In genomic region chr1:16138772-16139221, GRCh38 we compare ENCODE assay signal across 13 cellular contexts. TPM values are rescaled to one million over a fixed set of nuclear protein-coding genes. Genes with fewer than 3 reads are reported as not detected.
DNase-seq lines count a peak whose midpoint lies in the region; ATAC-seq and TF ChIP-seq lines count a peak whose summit lies in the region.
"Had no signal": no experiment of that assay in that cellular context is flagged by ENCODE, and none has a peak within 500 bp of the region (broad histone marks: within the 10 kb centered on the region; RNA-seq: fewer than 3 reads in every experiment).

No MANE protein-coding gene starts in this region.

- H3K27me3 Mint-ChIP-seq in CD8-positive, alpha-beta T cell (ENCODE audit: low read depth) = no peaks in the 10 kb centered on the region

- no peaks in the 10 kb centered on the region for H3K9me3 Mint-ChIP-seq in CD8-positive, alpha-beta T cell
- H3K9me3 Mint-ChIP-seq: activated T-cell treated with anti-CD3 and anti-CD28 coated beads, Interleukin-2, amount 50 U/mL, for 4 hours; naive B cell had no signal

- H3K4me1 ChIP-seq in esophagus muscularis mucosa = peaks cover 34 to 53% (median 40%) of the 10 kb centered on the region in 4 donors
- peaks cover 44% of the 10 kb centered on the region for H3K4me1 ChIP-seq in osteoblast (ENCODE audit: insufficient read depth, low read length)
- no peaks in the 10 kb centered on the region for H3K4me1 ChIP-seq in CD8-positive, alpha-beta T cell (ENCODE audit: insufficient read depth, low read length)

- H3K27ac ChIP-seq in esophagus muscularis mucosa (replicated peaks in 1 of 4) (peak overlapping the region in 3 of 4 donors; percentile 43 to 57 (median 54)), osteoblast (ENCODE audit: low read depth, low read length) (peak overlapping the region; percentile 67)
- no peak overlapping the region for H3K27ac ChIP-seq in CD8-positive, alpha-beta T cell (ENCODE audit: low read depth, low read length)
- H3K27ac ChIP-seq: suprapubic skin had no signal

- CTCF ChIA-PET in CD8-positive, alpha-beta T cell (lab: Charles Lee) = interaction anchor here (1.1 kb wide), 1 partner anchor 60 kb away, joined by 4 read pairs; no protein-coding TSS in a partner anchor

- no peak overlapping the region for H3K4me3 Mint-ChIP-seq in CD8-positive, alpha-beta T cell
- H3K4me3 Mint-ChIP-seq: activated T-cell treated with anti-CD3 and anti-CD28 coated beads, Interleukin-2, amount 50 U/mL, for 4 hours; naive B cell had no signal

- H3K79me2 ChIP-seq in osteoblast (ENCODE audit: insufficient read depth, low read length) = peaks cover 64% of the 10 kb centered on the region

- POLR2A ChIA-PET in CD8-positive, alpha-beta T cell (lab: Charles Lee) = no interaction called here

- H2AFZ ChIP-seq in osteoblast (ENCODE audit: low read length) = no peak overlapping the region

- peaks cover 36% of the 10 kb centered on the region for H4K20me1 ChIP-seq in osteoblast (ENCODE audit: insufficient read depth, low read length)

- H3K36me3 ChIP-seq in esophagus muscularis mucosa (peaks cover 2 to 78% (median 41%) of the 10 kb centered on the region in 4 donors), osteoblast (ENCODE audit: insufficient read depth, low read length) (peaks cover 66% of the 10 kb centered on the region)
- no peaks in the 10 kb centered on the region for H3K36me3 ChIP-seq in CD8-positive, alpha-beta T cell (ENCODE audit: insufficient read depth, low read length)

- no peaks in the 10 kb centered on the region for H3K36me3 Mint-ChIP-seq in CD8-positive, alpha-beta T cell
- H3K36me3 Mint-ChIP-seq: naive B cell had no signal

- DNase-seq in EL (peak; percentile 75), RPMI7951 (ENCODE audit: low read depth) (peak; percentile 94), esophagus muscularis mucosa (ENCODE audit: extremely low spot score) (no peak), osteoblast (ENCODE audit: insufficient read length, low spot score, missing footprints) (peak; percentile 94), SHP77 treated with DMSO at 0.1 percent for 48 hours (lab: John Stamatoyannopoulos, UW) (no peak), NCI-H187 treated with DMSO at 0.1 percent for 48 hours (lab: John Stamatoyannopoulos, UW) (no peak), mesenteric fat pad (ENCODE audit: low spot score) (no peak)
- no peak for DNase-seq in CD8-positive, alpha-beta T cell
- DNase-seq: activated T-cell treated with anti-CD3 and anti-CD28 coated beads, Interleukin-2, amount 50 U/mL, for 4 hours; central memory CD4-positive, alpha-beta T cell; naive B cell; NCI-H82 had no signal

- H3K27me3 ChIP-seq in esophagus muscularis mucosa (no peaks in the 10 kb centered on the region), osteoblast (ENCODE audit: insufficient read depth, low read length) (no peaks in the 10 kb centered on the region)
- no peaks in the 10 kb centered on the region for H3K27me3 ChIP-seq in CD8-positive, alpha-beta T cell (ENCODE audit: insufficient read depth, low read length)
- H3K27me3 ChIP-seq: suprapubic skin had no signal

- no peaks in the 10 kb centered on the region for H3K9me3 ChIP-seq in esophagus muscularis mucosa
- no peaks in the 10 kb centered on the region for H3K9me3 ChIP-seq in osteoblast (ENCODE audit: low read depth, low read length)
- no peaks in the 10 kb centered on the region for H3K9me3 ChIP-seq in CD8-positive, alpha-beta T cell (ENCODE audit: low read length)
- H3K9me3 ChIP-seq: suprapubic skin had no signal

- no peak for TF ChIP-seq POLR2A in esophagus muscularis mucosa (IDR thresholded peaks at IDR 0.05; ENCODE audit: low read depth)

- no peak overlapping the region for H3K27ac Mint-ChIP-seq in CD8-positive, alpha-beta T cell

- H3K4me1 Mint-ChIP-seq in CD8-positive, alpha-beta T cell (ENCODE audit: low read depth) = no peaks in the 10 kb centered on the region

- TF ChIP-seq EP300 in esophagus muscularis mucosa (IDR thresholded peaks at IDR 0.05) = no peak

- WGBS in esophagus muscularis mucosa = 80% methylated on average over 7 of the region's 9 CpGs

- no peak overlapping the region for H3K4me2 ChIP-seq in osteoblast (ENCODE audit: insufficient read depth, low read length)

- TF ChIP-seq CTCF in esophagus muscularis mucosa (IDR thresholded peaks at IDR 0.05) (no peak), osteoblast (IDR thresholded peaks at IDR 0.05; ENCODE audit: extremely low read depth, low read depth, low read length) (no peak)
- no peak for TF ChIP-seq CTCF in CD8-positive, alpha-beta T cell (IDR thresholded peaks at IDR 0.05)

- no peak for ATAC-seq in CD8-positive, alpha-beta T cell
- ATAC-seq: activated T-cell treated with anti-CD3 and anti-CD28 coated beads, Interleukin-2, amount 50 U/mL, for 4 hours had no signal

- intact Hi-C loops in esophagus muscularis mucosa (cut with DNase I) = no loop called here
- intact Hi-C loops in CD8-positive, alpha-beta T cell (cut with DNase I, micrococcal nuclease) = no loop called here

- H3K4me3 ChIP-seq in esophagus muscularis mucosa = no peak overlapping the region
- H3K4me3 ChIP-seq in osteoblast (ENCODE audit: insufficient read depth, low read length) = no peak overlapping the region
- no peak overlapping the region for H3K4me3 ChIP-seq in CD8-positive, alpha-beta T cell (ENCODE audit: low read depth, low read length)
- H3K4me3 ChIP-seq: suprapubic skin had no signal

RNA-seq across cellular contexts. Expression of gene EPHA2, which starts 17.1 kb away (rescaled TPM):
- 47.1 and 53.4 TPM in 2 replicates for total RNA-seq in RPMI7951 (2014; rRNA removed; shearing (Covaris generic))
- 10 to 100 TPM in 2 of 4 donors, 1 to 10 TPM in 2; 5.8 to 15.7 (median 11.3) TPM for total RNA-seq in esophagus muscularis mucosa
- total RNA-seq in osteoblast = 13.3 and 21.0 TPM in 2 replicates
- total RNA-seq in mesenteric fat pad = 17.6 TPM
- not detected for total RNA-seq in CD8-positive, alpha-beta T cell

Comparison
In these comparisons a context has a peak if more than half of its experiments do, and no peak if none do; other contexts are left out.
1. DNase-seq: peak in EL (single experiment), RPMI7951 (single experiment) and osteoblast (single experiment); none in esophagus muscularis mucosa (single experiment), SHP77 treated with DMSO at 0.1 percent for 48 hours (single experiment), NCI-H187 treated with DMSO at 0.1 percent for 48 hours (single experiment), mesenteric fat pad (single experiment) and CD8-positive, alpha-beta T cell (0 of 7).
2. RNA of gene EPHA2, which starts 17.1 kb away (total RNA-seq): 47.1 to 53.4 TPM in RPMI7951, 13.3 to 21.0 TPM in osteoblast, 17.6 TPM in mesenteric fat pad (single experiment) and 5.8 to 15.7 TPM in esophagus muscularis mucosa; not detected in CD8-positive, alpha-beta T cell; every median in the first group is over 4 times any median in the second.